10 cellular contexts compared by ENCODE assay signal in the genomic region with DNA sequence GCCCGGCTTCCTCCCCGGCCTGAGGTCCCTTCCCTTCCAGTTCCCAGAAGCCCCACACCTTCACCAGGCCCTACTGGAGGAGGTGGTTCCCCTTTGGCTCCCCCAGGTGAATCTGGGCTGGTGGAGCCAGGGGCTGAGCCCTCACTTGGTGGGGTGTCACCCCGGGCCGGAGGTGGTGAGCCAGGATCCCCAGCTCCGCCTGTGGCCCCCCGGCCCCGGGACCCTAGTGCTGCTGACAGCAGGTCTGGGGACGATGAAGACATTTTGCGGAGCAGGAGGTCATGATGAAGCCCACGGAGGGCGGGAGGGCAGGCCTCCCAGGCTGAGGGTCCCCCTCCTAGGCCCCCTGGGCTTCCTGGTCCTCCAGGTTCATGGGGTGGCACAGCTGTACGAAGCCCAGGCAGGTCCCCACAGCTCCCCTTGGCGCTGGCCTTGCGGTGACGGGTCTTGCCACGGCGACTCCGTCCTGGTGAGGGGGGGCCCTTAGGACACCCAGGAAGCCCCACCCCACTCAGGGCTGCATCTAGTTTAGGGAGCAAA. TPM values are rescaled to one million over a fixed set of nuclear protein-coding genes. Genes with fewer than 3 reads are reported as not detected.
DNase-seq lines count a peak whose midpoint lies in the region; ATAC-seq and TF ChIP-seq lines count a peak whose summit lies in the region.
"Had no signal": no experiment of that assay in that cellular context is flagged by ENCODE, and none has a peak within 500 bp of the region (broad histone marks: within the 10 kb centered on the region; RNA-seq: fewer than 3 reads in every experiment).

No MANE protein-coding gene starts in this region.

- no peaks in the 10 kb centered on the region for H3K9me3 Mint-ChIP-seq in H9

- no peak overlapping the region for H2AFZ ChIP-seq in neuronal stem cell (ENCODE audit: low read length)
- H2AFZ ChIP-seq in H9 (ENCODE audit: low read length) = no peak overlapping the region
- H2AFZ ChIP-seq: parathyroid adenoma had no signal

- H3K9ac ChIP-seq in neuronal stem cell (ENCODE audit: low read depth, low read length, poor library complexity) (no peak overlapping the region), H9 (ENCODE audit: extremely low read depth, insufficient read length, low read length) (no peak overlapping the region)
- H3K9ac ChIP-seq: parathyroid adenoma had no signal

- H3T11ph ChIP-seq in H9 (ENCODE audit: low read length) = no peak overlapping the region

- H3K36me3 ChIP-seq in H7 (replicated peaks; ENCODE audit: control insufficient read depth, insufficient read depth, low read length) (peaks cover 34% of the 10 kb centered on the region), neuronal stem cell (replicated peaks in 1 of 2; ENCODE audit: control insufficient read depth in 2 of 2, insufficient read depth in 2 of 2, low read length in 2 of 2) (peaks cover 64 to 99% of the 10 kb centered on the region in 2 donors)

- H2AK5ac ChIP-seq in neuronal stem cell (ENCODE audit: low read depth, low read length) = no peak overlapping the region
- no peak overlapping the region for H2AK5ac ChIP-seq in H9 (ENCODE audit: insufficient read length, low read length)

- peaks cover 18 to 33% of the 10 kb centered on the region in 2 experiments for H3K4me1 Mint-ChIP-seq in H9

- WGBS in neuronal stem cell (ENCODE audit: extremely low coverage in 2 of 2, insufficient read length in 2 of 2, insufficient replicate concordance in 1 of 2), 2 donors = no CpG with 5 or more reads among the region's 18 CpGs
- WGBS in H9 (ENCODE audit: extremely low coverage, insufficient read length, low lambda C conversion rate) = no CpG with 5 or more reads among the region's 18 CpGs

- H4K20me1 ChIP-seq in H9 (ENCODE audit: control insufficient read depth, insufficient read depth, insufficient read length) = no peaks in the 10 kb centered on the region

- ATAC-seq in HG03108 (IDR thresholded peaks at IDR 0.05; ENCODE audit: unreplicated experiment) = no peak

- H3K27ac ChIP-seq in coronary artery (peak overlapping the region; percentile 14 to 60), neuronal stem cell (replicated peaks; ENCODE audit: low read length) (peak overlapping the region; percentile 25), H9 (ENCODE audit: insufficient read length, low read depth, low read length) (no peak overlapping the region)
- H3K27ac ChIP-seq: parathyroid adenoma had no signal

- H2BK15ac ChIP-seq in neuronal stem cell (ENCODE audit: low read length) (no peak overlapping the region), H9 (ENCODE audit: low read depth, low read length) (no peak overlapping the region)

- H3K9me3 ChIP-seq in neuronal stem cell (replicated peaks in 1 of 2; ENCODE audit: control insufficient read depth in 2 of 2, insufficient read depth in 1 of 2, low read depth in 1 of 2, low read length in 2 of 2) = no peaks in the 10 kb centered on the region
- H3K9me3 ChIP-seq in H9 (ENCODE audit: control insufficient read depth, low read depth, low read length) = no peaks in the 10 kb centered on the region

- no peak overlapping the region for H3K56ac ChIP-seq in H9 (ENCODE audit: insufficient read length, low read depth, low read length)

- H2BK120ac ChIP-seq in neuronal stem cell (ENCODE audit: low read depth, low read length) (no peak overlapping the region), H9 (ENCODE audit: low read depth, low read length, poor library complexity, severe bottlenecking) (no peak overlapping the region)

- peak overlapping the region; percentile 71 for H3K23ac ChIP-seq in neuronal stem cell (ENCODE audit: low read depth, low read length, poor library complexity)
- H3K23ac ChIP-seq in H9 (ENCODE audit: insufficient read length, low read depth, low read length) = no peak overlapping the region

- TF ChIP-seq CTCF in coronary artery (IDR thresholded peaks at IDR 0.05) = no peak
- no peak for TF ChIP-seq CTCF in H9 (conservative IDR thresholded peaks at IDR 0.05)

- no peak overlapping the region for H3K4me3 Mint-ChIP-seq in H9

- H3K27me3 ChIP-seq in H7 (ENCODE audit: control insufficient read depth, insufficient read depth, low read length) = no peaks in the 10 kb centered on the region
- no peaks in the 10 kb centered on the region for H3K27me3 ChIP-seq in neuronal stem cell (ENCODE audit: control insufficient read depth in 3 of 3, insufficient read depth in 3 of 3, low read depth in 1 of 3, low read length in 3 of 3)
- H3K27me3 ChIP-seq in H9 (ENCODE audit: insufficient read depth, low read length) = no peaks in the 10 kb centered on the region

- H3K4me2 ChIP-seq in neuronal stem cell (ENCODE audit: insufficient read depth, low read length, poor library complexity, severe bottlenecking) (no peak overlapping the region), H9 (ENCODE audit: insufficient read depth, insufficient read length, low read length) (no peak overlapping the region)

- no peaks in the 10 kb centered on the region for H3K23me2 ChIP-seq in H9 (ENCODE audit: insufficient read length, low read depth, low read length, poor library complexity, severe bottlenecking)

- H3K27ac Mint-ChIP-seq in H9 = peak overlapping the region in 1 of 3 experiments; percentile 82; a peak in 2 of 7 replicates

- H3K18ac ChIP-seq in neuronal stem cell (ENCODE audit: low read length) (no peak overlapping the region), H9 (ENCODE audit: insufficient read length, low read depth, low read length) (no peak overlapping the region)

- H3K4ac ChIP-seq in neuronal stem cell (ENCODE audit: low read length) (no peak overlapping the region), H9 (ENCODE audit: low read depth, low read length) (no peak overlapping the region)

- H3K4me1 ChIP-seq in neuronal stem cell (ENCODE audit: control insufficient read depth in 2 of 2, insufficient read depth in 1 of 2, low read depth in 1 of 2, low read length in 2 of 2) (peaks cover 5 to 13% of the 10 kb centered on the region in 2 donors), H9 (ENCODE audit: insufficient read depth, low read length) (no peaks in the 10 kb centered on the region)

- no peak overlapping the region for H4K5ac ChIP-seq in H9 (ENCODE audit: insufficient read length, low read depth, low read length)

- no peak overlapping the region for H2BK20ac ChIP-seq in H9 (ENCODE audit: low read depth, low read length, poor library complexity, severe bottlenecking)

- H2BK5ac ChIP-seq in neuronal stem cell (ENCODE audit: low read length) (no peak overlapping the region), H9 (ENCODE audit: insufficient read length, low read length) (no peak overlapping the region)

- H2BK12ac ChIP-seq in neuronal stem cell (ENCODE audit: low read length) (no peak overlapping the region), H9 (ENCODE audit: insufficient read length, low read depth, low read length) (no peak overlapping the region)

- H3K79me1 ChIP-seq in neuronal stem cell (ENCODE audit: low read depth, low read length) (peaks cover 3% of the 10 kb centered on the region), H9 (ENCODE audit: insufficient read depth, low read depth, low read length, poor library complexity, severe bottlenecking) (no peaks in the 10 kb centered on the region)

- H4K8ac ChIP-seq in neuronal stem cell (ENCODE audit: low read depth, low read length) = no peak overlapping the region
- H4K8ac ChIP-seq in H9 (replicated peaks; ENCODE audit: insufficient read length, low read depth, low read length) = no peak overlapping the region

- peaks cover 1% of the 10 kb centered on the region; the same call in 1 of the 2 replicates for H3K27me3 Mint-ChIP-seq in H9 (ENCODE audit: low read depth)

- H4K91ac ChIP-seq in neuronal stem cell (ENCODE audit: low read depth, low read length, poor library complexity) (peak overlapping the region; percentile 35), H9 (ENCODE audit: insufficient read length, low read depth, low read length) (no peak overlapping the region)

- H3K4me3 ChIP-seq in H7 (ENCODE audit: insufficient read depth, low read depth, low read length) = no peak overlapping the region
- H3K4me3 ChIP-seq in coronary artery = no peak overlapping the region
- no peak overlapping the region for H3K4me3 ChIP-seq in neuronal stem cell (ENCODE audit: low read length in 2 of 2)

- peak; percentile 60 for DNase-seq in H7
- no peak for DNase-seq in coronary artery (ENCODE audit: low spot score)
- no peak for DNase-seq in neuronal stem cell (ENCODE audit: low spot score)
- DNase-seq in H9 = no peak
- DNase-seq in NK-92 (lab: John Stamatoyannopoulos, UW; ENCODE audit: unreplicated experiment) = no peak
- DNase-seq: cerebellar nuclear complex; NCI-H2227 treated with DMSO at 0.1 percent for 48 hours; stimulated activated CD4-positive, alpha-beta T cell treated with anti-CD3 and anti-CD28 coated beads, Interleukin-4, amount 100 ng/mL, for 4 hours had no signal

- H3K79me2 ChIP-seq in H9 (ENCODE audit: insufficient read depth, low read length) = no peaks in the 10 kb centered on the region
- H3K79me2 ChIP-seq: parathyroid adenoma had no signal

- H3K14ac ChIP-seq in neuronal stem cell (ENCODE audit: low read length) (no peak overlapping the region), H9 (ENCODE audit: insufficient read depth, low read length) (no peak overlapping the region)

- H3K36me3 Mint-ChIP-seq in H9 (ENCODE audit: insufficient read depth in 1 of 3, low read depth in 3 of 3) = peaks cover 40 to 78% (median 76%) of the 10 kb centered on the region in 3 experiments

RNA-seq across cellular contexts. Expression of a gene that starts 16.6 kb away (rescaled TPM):
- 8.0 and 8.7 TPM in 2 replicates for total RNA-seq in H7 (2014; rRNA removed; shearing (Covaris generic))
- polyA plus RNA-seq in neuronal stem cell (2013, experiment 1 of 2) = 20.6 TPM
- polyA plus RNA-seq in neuronal stem cell (2013, experiment 2 of 2) = 19.7 TPM
- 22.3 and 26.6 TPM in 2 replicates for total RNA-seq in H9 (2021)

RNA-seq across cellular contexts. Expression of a gene that starts 18.4 kb away (rescaled TPM):
- 76.4 and 80.5 TPM in 2 replicates for total RNA-seq in H7 (2014; rRNA removed; shearing (Covaris generic))
- 30.1 TPM for polyA plus RNA-seq in neuronal stem cell (2013, experiment 1 of 2)
- polyA plus RNA-seq in neuronal stem cell (2013, experiment 2 of 2) = 30.0 TPM
- 79.2 and 80.1 TPM in 2 replicates for total RNA-seq in H9 (2021)

RNA-seq across cellular contexts. Expression of a gene that starts 24.6 kb away (rescaled TPM):
- total RNA-seq in H7 (2014; rRNA removed; shearing (Covaris generic)) = not detected in 2 replicates
- polyA plus RNA-seq in neuronal stem cell (2013, experiment 1 of 2) = 0.17 TPM
- polyA plus RNA-seq in neuronal stem cell (2013, experiment 2 of 2) = not detected
- not detected in 2 replicates for total RNA-seq in H9 (2021)

RNA-seq across cellular contexts. Expression of a gene that starts 30.8 kb away (rescaled TPM):
- 196 and 207 TPM in 2 replicates for total RNA-seq in H7 (2014; rRNA removed; shearing (Covaris generic))
- 903 TPM for polyA plus RNA-seq in neuronal stem cell (2013, experiment 1 of 2)
- 910 TPM for polyA plus RNA-seq in neuronal stem cell (2013, experiment 2 of 2)
- 1,184 and 1,207 TPM in 2 replicates for total RNA-seq in H9 (2021)

RNA-seq across cellular contexts. Expression of a gene that starts 41.2 kb away (rescaled TPM):
- total RNA-seq in H7 (2014; rRNA removed; shearing (Covaris generic)) = 87.1 and 130 TPM in 2 replicates
- 119 TPM for polyA plus RNA-seq in neuronal stem cell (2013, experiment 1 of 2)
- polyA plus RNA-seq in neuronal stem cell (2013, experiment 2 of 2) = 121 TPM
- total RNA-seq in H9 (2021) = 144 and 147 TPM in 2 replicates
